8 cellular contexts compared by ENCODE assay signal in genomic region chrX:57909595-57910286, GRCh38. TPM values are rescaled to one million over a fixed set of nuclear protein-coding genes. Genes with fewer than 3 reads are reported as not detected.
DNase-seq lines count a peak whose midpoint lies in the region; ATAC-seq and TF ChIP-seq lines count a peak whose summit lies in the region.
"Not testable (repeated sequence)": the region's sequence is repeated elsewhere in the genome, so short reads cannot be mapped to it uniquely, and the experiment has no call there.

No MANE protein-coding gene starts in this region.

- not testable (repeated sequence) for H3K9me3 ChIP-seq in mucosa of stomach (ENCODE audit: control insufficient read depth, low read length)

- ATAC-seq in GM21723 (IDR thresholded peaks at IDR 0.05; ENCODE audit: unreplicated experiment), result peak; percentile 80
- peak; percentile 73 for ATAC-seq in HG03457 (IDR thresholded peaks at IDR 0.05; ENCODE audit: unreplicated experiment)

- peak overlapping the region; percentile 55 for H3K4me3 ChIP-seq in GM12864 (ENCODE audit: low read depth, low read length)
- H3K4me3 ChIP-seq in mucosa of stomach (ENCODE audit: low read length), result not testable (repeated sequence)

- not testable (repeated sequence) for TF ChIP-seq CTCF in GM12864 (IDR thresholded peaks at IDR 0.05; ENCODE audit: low read depth, low read length, missing control alignments)

- not testable (repeated sequence) for DNase-seq in GM12864 (ENCODE audit: low read depth)
- peak; percentile 35 for DNase-seq in RPMI7951 (ENCODE audit: low read depth)
- peak; percentile 17 for DNase-seq in activated naive CD4-positive, alpha-beta T cell treated with anti-CD3 and anti-CD28 coated beads, Interleukin-2, amount 50 U/mL, for 16 hours
- peak; percentile 20 for DNase-seq in fibroblast of gingiva (ENCODE audit: low read depth)

- H3K9ac ChIP-seq in mucosa of stomach (ENCODE audit: low read length), result peak overlapping the region; percentile 59

- H3K27me3 ChIP-seq in mucosa of stomach (ENCODE audit: control insufficient read depth, insufficient read depth, low read length), result not testable (repeated sequence)

- not testable (repeated sequence) for H3K4me1 ChIP-seq in mucosa of stomach (ENCODE audit: control insufficient read depth, insufficient read depth, low read length)

- H3K36me3 ChIP-seq in mucosa of stomach (ENCODE audit: control insufficient read depth, insufficient read depth, low read length), result not testable (repeated sequence)

- peak overlapping the region; percentile 74 for H3K27ac ChIP-seq in temporal lobe (ENCODE audit: low read depth, low read length)

RNA-seq across cellular contexts. Expression of gene ZXDA, which starts 0.5 kb away (rescaled TPM):
- total RNA-seq in RPMI7951 (2014; rRNA removed; shearing (Covaris generic)), result 4.2 TPM in 2 replicates
- total RNA-seq in temporal lobe, result 17.0 TPM
